In genomic region chr12:67070307-67070600, GRCh38 we compare ENCODE assay signal across 10 cellular contexts.
A peak's percentile ranks its signal among the peaks of the same experiment; 100 is the strongest.
DNase-seq lines count a peak whose midpoint lies in the region; TF ChIP-seq lines count a peak whose summit lies in the region.
"Had no signal": no experiment of that assay in that cellular context is flagged by ENCODE, and none has a peak within 500 bp of the region (broad histone marks: within the 10 kb centered on the region; RNA-seq: fewer than 3 reads in every experiment).

No MANE protein-coding gene starts in this region.

- 57 to 58% methylated on average over 6 of the region's 6 CpGs for WGBS in tibial nerve, 2 donors

- intact Hi-C loops in activated CD4-positive, alpha-beta T cell treated with anti-CD3 and anti-CD28 coated beads, Interleukin-2, amount 10 ng/mL, durations not matched to agents 24 days and 14 days (cut with micrococcal nuclease): no loop called here
- intact Hi-C loops in OCI-LY7 (cut with micrococcal nuclease; ENCODE audit: unreplicated experiment): no loop called here

- H3K4me1 Mint-ChIP-seq in activated CD4-positive, alpha-beta T cell treated with anti-CD3 and anti-CD28 coated beads, Interleukin-2, amount 10 ng/mL, durations not matched to agents 24 days and 14 days: peaks cover 12% of the 10 kb centered on the region
- H3K4me1 Mint-ChIP-seq in activated CD4-positive, alpha-beta T cell treated with anti-CD3 and anti-CD28 coated beads, Interleukin-2, amount 10 ng/mL, durations not matched to agents 7 days and 5 days: peaks cover 16% of the 10 kb centered on the region

- no peaks in the 10 kb centered on the region for H3K9me3 ChIP-seq in tibial nerve
- H3K9me3 ChIP-seq in OCI-LY7 (ENCODE audit: low read length): no peaks in the 10 kb centered on the region
- H3K9me3 ChIP-seq: colonic mucosa, right lobe of liver had no signal

- H3K36me3 Mint-ChIP-seq in activated CD4-positive, alpha-beta T cell treated with anti-CD3 and anti-CD28 coated beads, Interleukin-2, amount 10 ng/mL, durations not matched to agents 24 days and 14 days (ENCODE audit: low read depth): no peaks in the 10 kb centered on the region
- H3K36me3 Mint-ChIP-seq in activated CD4-positive, alpha-beta T cell treated with anti-CD3 and anti-CD28 coated beads, Interleukin-2, amount 10 ng/mL, durations not matched to agents 7 days and 5 days (ENCODE audit: low read depth): no peaks in the 10 kb centered on the region

- no peak for DNase-seq in activated CD4-positive, alpha-beta T cell treated with anti-CD3 and anti-CD28 coated beads, Interleukin-2, amount 10 ng/mL, durations not matched to agents 24 days and 14 days
- no peak for DNase-seq in activated CD4-positive, alpha-beta T cell treated with anti-CD3 and anti-CD28 coated beads for 48 hours
- no peak for DNase-seq in activated CD4-positive, alpha-beta T cell treated with anti-CD3 and anti-CD28 coated beads, Interleukin-2, amount 10 ng/mL, durations not matched to agents 7 days and 5 days
- DNase-seq in epithelial cell of prostate (ENCODE audit: low read depth, low spot score) (no peak), retinal pigment epithelial cell (ENCODE audit: low read depth) (no peak), tibial nerve (ENCODE audit: low spot score in 2 of 2) (no peak), OCI-LY7 (ENCODE audit: low spot score) (no peak)
- no peak for DNase-seq in stimulated activated naive CD4-positive, alpha-beta T cell treated with Interleukin-2 at 50 U/mL for 16 hours (lab: John Stamatoyannopoulos, UW)
- DNase-seq: right lobe of liver had no signal

- no peak overlapping the region for H3K4me2 ChIP-seq in OCI-LY7 (ENCODE audit: low read length)

- H3K9me3 Mint-ChIP-seq in activated CD4-positive, alpha-beta T cell treated with anti-CD3 and anti-CD28 coated beads, Interleukin-2, amount 10 ng/mL, durations not matched to agents 24 days and 14 days: peaks cover 6% of the 10 kb centered on the region
- no peaks in the 10 kb centered on the region for H3K9me3 Mint-ChIP-seq in activated CD4-positive, alpha-beta T cell treated with anti-CD3 and anti-CD28 coated beads, Interleukin-2, amount 10 ng/mL, durations not matched to agents 7 days and 5 days

- peaks cover 68% of the 10 kb centered on the region for H3K27me3 Mint-ChIP-seq in activated CD4-positive, alpha-beta T cell treated with anti-CD3 and anti-CD28 coated beads, Interleukin-2, amount 10 ng/mL, durations not matched to agents 24 days and 14 days
- H3K27me3 Mint-ChIP-seq in activated CD4-positive, alpha-beta T cell treated with anti-CD3 and anti-CD28 coated beads, Interleukin-2, amount 10 ng/mL, durations not matched to agents 7 days and 5 days: peaks cover 58% of the 10 kb centered on the region

- no peak for TF ChIP-seq EP300 in tibial nerve (IDR thresholded peaks at IDR 0.05)

- no peaks in the 10 kb centered on the region for H3K79me2 ChIP-seq in OCI-LY7 (ENCODE audit: insufficient read depth, low read depth, low read length)

- H3K27ac ChIP-seq in epithelial cell of prostate: peak overlapping the region; percentile 62
- H3K27ac ChIP-seq in tibial nerve: no peak overlapping the region
- H3K27ac ChIP-seq in OCI-LY7 (ENCODE audit: low read depth, low read length, poor library complexity, severe bottlenecking): no peak overlapping the region
- H3K27ac ChIP-seq: colonic mucosa, right lobe of liver had no signal

- no peaks in the 10 kb centered on the region for H3K9me2 ChIP-seq in OCI-LY7 (ENCODE audit: insufficient read depth, low read length)

- CTCF ChIA-PET in activated CD4-positive, alpha-beta T cell treated with anti-CD3 and anti-CD28 coated beads, Interleukin-2, amount 10 ng/mL, durations not matched to agents 7 days and 5 days (lab: Charles Lee): interaction anchor here (0.6 kb wide), 1 partner anchor 912 kb away, joined by 3 read pairs; no protein-coding TSS in a partner anchor
- CTCF ChIA-PET in OCI-LY7 (lab: Charles Lee; ENCODE audit: unreplicated experiment): no interaction called here

- no TSS peak for BruUV-seq in OCI-LY7 (replicated peaks; lab: Mats Ljungman, UMichigan)

- H4K20me1 ChIP-seq in OCI-LY7 (ENCODE audit: insufficient read depth, low read length): no peaks in the 10 kb centered on the region

- POLR2A ChIA-PET in activated CD4-positive, alpha-beta T cell treated with anti-CD3 and anti-CD28 coated beads, Interleukin-2, amount 10 ng/mL, durations not matched to agents 7 days and 5 days (lab: Charles Lee): no interaction called here
- POLR2A ChIA-PET in OCI-LY7 (lab: Charles Lee): interaction anchor here (0.6 kb wide), 2 partner anchors 23 to 724 kb away, joined by 3 to 4 read pairs; no protein-coding TSS in a partner anchor

- peaks cover 0 to 49% of the 10 kb centered on the region in 2 donors for H3K27me3 ChIP-seq in tibial nerve
- H3K27me3 ChIP-seq: colonic mucosa, right lobe of liver had no signal

- no peaks in the 10 kb centered on the region for H3K36me3 ChIP-seq in tibial nerve
- H3K36me3 ChIP-seq in OCI-LY7 (ENCODE audit: insufficient read depth, low read length): no peaks in the 10 kb centered on the region
- H3K36me3 ChIP-seq: colonic mucosa, right lobe of liver had no signal

- peak overlapping the region; percentile 64 for H3K4me3 ChIP-seq in retinal pigment epithelial cell (ENCODE audit: low read length)
- no peak overlapping the region for H3K4me3 ChIP-seq in tibial nerve
- no peak overlapping the region for H3K4me3 ChIP-seq in OCI-LY7 (ENCODE audit: low read depth, low read length, poor library complexity, severe bottlenecking)

- H3K4me1 ChIP-seq in tibial nerve (peaks cover 0 to 20% (median 6%) of the 10 kb centered on the region in 4 donors), OCI-LY7 (ENCODE audit: insufficient read depth, low read length, poor library complexity, severe bottlenecking) (no peaks in the 10 kb centered on the region)
- H3K4me1 ChIP-seq: colonic mucosa had no signal

- H3K27ac Mint-ChIP-seq in activated CD4-positive, alpha-beta T cell treated with anti-CD3 and anti-CD28 coated beads, Interleukin-2, amount 10 ng/mL, durations not matched to agents 24 days and 14 days: no peak overlapping the region
- no peak overlapping the region for H3K27ac Mint-ChIP-seq in activated CD4-positive, alpha-beta T cell treated with anti-CD3 and anti-CD28 coated beads, Interleukin-2, amount 10 ng/mL, durations not matched to agents 7 days and 5 days

- H2AFZ ChIP-seq in OCI-LY7 (ENCODE audit: low read length): no peak overlapping the region

- no peak for TF ChIP-seq POLR2A in tibial nerve (IDR thresholded peaks at IDR 0.05)

- peak overlapping the region; percentile 86 for H3K4me3 Mint-ChIP-seq in activated CD4-positive, alpha-beta T cell treated with anti-CD3 and anti-CD28 coated beads, Interleukin-2, amount 10 ng/mL, durations not matched to agents 24 days and 14 days
- peak overlapping the region; percentile 77 for H3K4me3 Mint-ChIP-seq in activated CD4-positive, alpha-beta T cell treated with anti-CD3 and anti-CD28 coated beads, Interleukin-2, amount 10 ng/mL, durations not matched to agents 7 days and 5 days

- TF ChIP-seq CTCF in retinal pigment epithelial cell (conservative IDR thresholded peaks at IDR 0.05; ENCODE audit: low read depth, low read length): no peak
- no peak for TF ChIP-seq CTCF in tibial nerve (IDR thresholded peaks at IDR 0.05)
- TF ChIP-seq CTCF in OCI-LY7 (conservative IDR thresholded peaks at IDR 0.05; ENCODE audit: low read length): no peak
